ENCODE assay signal across 8 cellular contexts in genomic region chr3:194070220-194070633, GRCh38.
DNase-seq lines count a peak whose midpoint lies in the region; ATAC-seq, FAIRE-seq and TF ChIP-seq lines count a peak whose summit lies in the region.

No MANE protein-coding gene starts in this region.

- H3K9ac ChIP-seq in ES-I3 (ENCODE audit: low read depth, low read length) = peak overlapping the region; percentile 74; the same call in 1 of the 2 replicates

- no peaks in the 10 kb centered on the region for H3K36me3 ChIP-seq in ES-I3 (ENCODE audit: insufficient read depth, low read length)
- H3K36me3 ChIP-seq in Panc1 (ENCODE audit: control insufficient read depth, insufficient read depth, low read length) = no peaks in the 10 kb centered on the region
- H3K36me3 ChIP-seq in esophagus (ENCODE audit: control insufficient read depth in 2 of 2, insufficient read depth in 2 of 2, low read length in 1 of 2) = no peaks in the 10 kb centered on the region
- H3K36me3 ChIP-seq in psoas muscle (ENCODE audit: insufficient read depth in 1 of 2, low read depth in 1 of 2) = no peaks in the 10 kb centered on the region

- peaks cover 4% of the 10 kb centered on the region for H3K9me3 ChIP-seq in ES-I3 (ENCODE audit: control insufficient read depth, insufficient read depth, low read length)
- H3K9me3 ChIP-seq in Panc1 (ENCODE audit: control insufficient read depth, insufficient read depth, low read depth, low read length) = no peaks in the 10 kb centered on the region
- peaks cover 0 to 2% of the 10 kb centered on the region in 2 donors for H3K9me3 ChIP-seq in esophagus (ENCODE audit: control insufficient read depth in 2 of 2, insufficient read depth in 1 of 2, low read depth in 1 of 2, low read length in 1 of 2)
- H3K9me3 ChIP-seq in psoas muscle = no peaks in the 10 kb centered on the region

- 66 to 70% methylated on average over 15 of the region's 15 CpGs for WGBS in esophagus, 2 donors
- 52 to 71% (median 68%) methylated on average over 15 of the region's 15 CpGs for WGBS in psoas muscle, 3 donors

- intact Hi-C loops in Panc1 (cut with micrococcal nuclease; ENCODE audit: unreplicated experiment) (loop anchor here (5.0 kb wide), 1 partner anchor 288 kb away; no protein-coding TSS in a partner anchor), psoas muscle (cut with DNase I) (loop anchor here (5.0 kb wide), 3 partner anchors 67 to 247 kb away; partner anchors contain the start of gene HES1 (in 1 of the 2))

- H3K4me3 ChIP-seq in Panc1 (ENCODE audit: low read depth in 2 of 2, low read length in 2 of 2) (peak overlapping the region; percentile 48 to 60), esophagus (ENCODE audit: low read depth in 1 of 2, low read length in 2 of 2) (peak overlapping the region in 1 of 2 donors; percentile 40), psoas muscle (peak overlapping the region; percentile 62)

- no peak for DNase-seq in Panc1 (ENCODE audit: low read depth, low spot score)
- DNase-seq in psoas muscle = no peak
- DNase-seq in D721Med (ENCODE audit: insufficient read length, low spot score) = no peak
- no peak for DNase-seq in foreskin melanocyte
- no peak for DNase-seq in activated CD4-positive, alpha-beta T cell treated with anti-CD3 and anti-CD28 coated beads, Interleukin-2, amount 50 U/mL, for 4 hours
- DNase-seq in stimulated activated CD4-positive, alpha-beta T cell treated with anti-CD3 and anti-CD28 coated beads, Interleukin-12 subunit alpha, Interleukin-12 subunit beta, amount 100 ng/mL, for 4 hours = no peak

- no TSS peak for BruUV-seq in Panc1 (replicated peaks; lab: Mats Ljungman, UMichigan)

- CTCF ChIA-PET in Panc1 (lab: Charles Lee) = no interaction called here

- H3K27me3 ChIP-seq in Panc1 (ENCODE audit: control insufficient read depth, insufficient read depth, low read length) (no peaks in the 10 kb centered on the region), esophagus (ENCODE audit: control insufficient read depth in 1 of 2, insufficient read depth in 2 of 2, low read length in 2 of 2) (no peaks in the 10 kb centered on the region), psoas muscle (ENCODE audit: insufficient read depth in 3 of 3, low read length in 2 of 3) (no peaks in the 10 kb centered on the region)

- peak overlapping the region; percentile 79 for H3K27ac ChIP-seq in Panc1 (ENCODE audit: low read length)
- H3K27ac ChIP-seq in esophagus (ENCODE audit: low read depth in 2 of 2, low read length in 1 of 2) = peak overlapping the region; percentile 78 to 81
- H3K27ac ChIP-seq in psoas muscle = peak overlapping the region; percentile 87

- in situ Hi-C loops in Panc1 (cut with HindIII; ENCODE audit: low pct_unique_long_range_greater_than_20kb, low sequenced_read_pairs) = no loop called here

- TF ChIP-seq CTCF in Panc1 (IDR thresholded peaks at IDR 0.05) (no peak), psoas muscle (IDR thresholded peaks at IDR 0.05) (no peak), D721Med (IDR thresholded peaks at IDR 0.05; ENCODE audit: insufficient read depth, missing control alignments) (no peak)

- no peak for FAIRE-seq in D721Med (lab: Jason Lieb, UNC)

- 0 out of 2 replicates have a peak, but pooled peaks cover 4% of the 10 kb centered on the region for H3K4me1 ChIP-seq in ES-I3 (ENCODE audit: insufficient read depth, low read length)
- H3K4me1 ChIP-seq in Panc1 (ENCODE audit: control insufficient read depth, insufficient read depth, low read length) = peaks cover 31% of the 10 kb centered on the region
- H3K4me1 ChIP-seq in esophagus (ENCODE audit: control insufficient read depth in 2 of 2, insufficient read depth in 2 of 2, low read length in 1 of 2) = peaks cover 5 to 15% of the 10 kb centered on the region in 2 donors
- peaks cover 24% of the 10 kb centered on the region for H3K4me1 ChIP-seq in psoas muscle

- ATAC-seq in Panc1 (no peak), psoas muscle (no peak)

- POLR2A ChIA-PET in Panc1 (lab: Charles Lee) = interaction anchor here (0.6 to 1.0 kb wide), 2 partner anchors 11 to 243 kb away, joined by 3 to 7 read pairs; no protein-coding TSS in a partner anchor
